Comparison of ENCODE assay signal across 1 cellular context in genomic region chr6:15305909-15306308, GRCh38.
TF ChIP-seq lines count a peak whose summit lies in the region.

No MANE protein-coding gene starts in this region.

TF ChIP-seq in GM23338, 12 proteins besides CTCF, POLR2A, EP300 and RAD21 (continued from another document):
- TF ChIP-seq ZNF462 (CRISPR knock-in tag; IDR thresholded peaks at IDR 0.05) (no peak), POLR2AphosphoS5 (IDR thresholded peaks at IDR 0.05; ENCODE audit: low read depth) (no peak), ETS1 (IDR thresholded peaks at IDR 0.05) (no peak), ZNF114 (CRISPR knock-in tag; IDR thresholded peaks at IDR 0.05) (no peak), JUNB (IDR thresholded peaks at IDR 0.05; ENCODE audit: unreplicated experiment) (no peak), CREB1 (CRISPR knock-in tag; IDR thresholded peaks at IDR 0.05; ENCODE audit: low read depth) (no peak), EZH2phosphoT487 (IDR thresholded peaks at IDR 0.05; ENCODE audit: unreplicated experiment) (no peak), STAT1 (IDR thresholded peaks at IDR 0.05; ENCODE audit: unreplicated experiment) (no peak)
